In genomic region chr3:71139501-71139900, GRCh38 we compare ENCODE assay signal across 13 cellular contexts.
"Had no signal": no experiment of that assay in that cellular context is flagged by ENCODE, and none has a peak within 500 bp of the region (broad histone marks: within the 10 kb centered on the region; RNA-seq: fewer than 3 reads in every experiment).

No MANE protein-coding gene starts in this region.

- H3K4me3 Mint-ChIP-seq: activated CD4-positive, alpha-beta T cell treated with anti-CD3 and anti-CD28 coated beads, Interleukin-2, amount 10 ng/mL, durations not matched to agents 7 days and 5 days; activated T-helper 1 cell treated with anti-CD3 and anti-CD28 coated beads, Interleukin-12 subunit alpha, Interleukin-12 subunit beta, Interleukin-2, Interleukin-4 antibody, amounts not matched to agents 30 ng/mL and 10 ng/mL and 1 ng/mL, durations not matched to agents 14 hours and 24 hours and 36 hours; dendritic cell treated with granulocyte-macrophage colony-stimulating factor and Interleukin-4, amounts not matched to agents 40 ng/mL and 50 ng/mL, for 4 days; nephron had no signal

- H3K9me3 Mint-ChIP-seq: activated T-helper 1 cell treated with anti-CD3 and anti-CD28 coated beads, Interleukin-12 subunit alpha, Interleukin-12 subunit beta, Interleukin-2, Interleukin-4 antibody, amounts not matched to agents 30 ng/mL and 10 ng/mL and 1 ng/mL, durations not matched to agents 14 hours and 24 hours and 36 hours; dendritic cell treated with granulocyte-macrophage colony-stimulating factor and Interleukin-4, amounts not matched to agents 40 ng/mL and 50 ng/mL, for 4 days; nephron had no signal

- H3K27ac ChIP-seq: adrenal gland, upper lobe of left lung had no signal

- H3K27me3 ChIP-seq: adrenal gland, esophagus muscularis mucosa, upper lobe of left lung had no signal

- H3K9me3 ChIP-seq: adrenal gland, esophagus muscularis mucosa, upper lobe of left lung had no signal

- H3K27me3 Mint-ChIP-seq: activated CD4-positive, alpha-beta T cell treated with anti-CD3 and anti-CD28 coated beads, Interleukin-2, amount 10 ng/mL, durations not matched to agents 7 days and 5 days; dendritic cell treated with granulocyte-macrophage colony-stimulating factor and Interleukin-4, amounts not matched to agents 40 ng/mL and 50 ng/mL, for 4 days had no signal

- ATAC-seq: activated CD4-positive, CD25-positive, alpha-beta regulatory T cell treated with anti-CD3 and anti-CD28 coated beads, Interleukin-2, amount 50 U/mL, for 24 hours had no signal

- DNase-seq: activated CD4-positive, alpha-beta T cell treated with anti-CD3 and anti-CD28 coated beads, Interleukin-2, amount 10 ng/mL, durations not matched to agents 7 days and 5 days; activated CD8-positive, alpha-beta memory T cell treated with anti-CD3 and anti-CD28 coated beads for 24 hours; adrenal gland; effector CD8-positive, alpha-beta T cell; mesendoderm; retina; stimulated activated naive CD4-positive, alpha-beta T cell treated with Interleukin-2 at 50 U/mL for 16 hours; upper lobe of left lung had no signal

- H3K27ac Mint-ChIP-seq: activated CD4-positive, alpha-beta T cell treated with anti-CD3 and anti-CD28 coated beads, Interleukin-2, amount 10 ng/mL, durations not matched to agents 7 days and 5 days; activated T-helper 1 cell treated with anti-CD3 and anti-CD28 coated beads, Interleukin-12 subunit alpha, Interleukin-12 subunit beta, Interleukin-2, Interleukin-4 antibody, amounts not matched to agents 30 ng/mL and 10 ng/mL and 1 ng/mL, durations not matched to agents 14 hours and 24 hours and 36 hours; dendritic cell treated with granulocyte-macrophage colony-stimulating factor and Interleukin-4, amounts not matched to agents 40 ng/mL and 50 ng/mL, for 4 days had no signal

- H3K4me3 ChIP-seq: adrenal gland, esophagus muscularis mucosa, upper lobe of left lung had no signal

- H3K36me3 ChIP-seq: adrenal gland, esophagus muscularis mucosa, upper lobe of left lung had no signal
